Comparison of ENCODE assay signal across 1 cellular context in genomic region chr14:74765721-74766120, GRCh38.
TF ChIP-seq lines count a peak whose summit lies in the region.

No MANE protein-coding gene starts in this region.

TF ChIP-seq in K562, 482 proteins besides CTCF, POLR2A, EP300 and RAD21:
- no peak for TF ChIP-seq POU5F1 (IDR thresholded peaks at IDR 0.05; ENCODE audit: borderline replicate concordance, low read depth, low read length, partially characterized antibody)
- no peak for TF ChIP-seq KLF1 (tag; IDR thresholded peaks at IDR 0.05)
- no peak for TF ChIP-seq NUFIP1 (IDR thresholded peaks at IDR 0.05; ENCODE audit: partially characterized antibody)
- TF ChIP-seq NCOA6 (IDR thresholded peaks at IDR 0.05) = no peak
- no peak for TF ChIP-seq ARID1B (IDR thresholded peaks at IDR 0.05)
- TF ChIP-seq PRDM10 (IDR thresholded peaks at IDR 0.05; ENCODE audit: partially characterized antibody) = no peak
- TF ChIP-seq DEAF1 (CRISPR knock-in tag; IDR thresholded peaks at IDR 0.05) = no peak
- no peak for TF ChIP-seq ZBTB7A (IDR thresholded peaks at IDR 0.05; ENCODE audit: borderline replicate concordance, control insufficient read depth, low read depth, low read length)
- no peak for TF ChIP-seq MXI1 (IDR thresholded peaks at IDR 0.05; ENCODE audit: low read depth, low read length)
- TF ChIP-seq PCBP2 (IDR thresholded peaks at IDR 0.05; ENCODE audit: low read depth, low read length, poor library complexity, severe bottlenecking) = no peak
- no peak for TF ChIP-seq ATF2 (CRISPR knock-in tag; IDR thresholded peaks at IDR 0.05)
- no peak for TF ChIP-seq COPS2 (conservative IDR thresholded peaks at IDR 0.05)
- TF ChIP-seq BCOR (IDR thresholded peaks at IDR 0.05) = no peak
- no peak for TF ChIP-seq U2AF1 (optimal IDR thresholded peaks at IDR 0.05; ENCODE audit: low read depth, low read length)
- no peak for TF ChIP-seq SMARCC2 (IDR thresholded peaks at IDR 0.05; ENCODE audit: low read depth)
